ENCODE assay signal across 8 cellular contexts in genomic region chr17:65099941-65100315, GRCh38. TPM values are rescaled to one million over a fixed set of nuclear protein-coding genes. Genes with fewer than 3 reads are reported as not detected.
A peak's percentile ranks its signal among the peaks of the same experiment; 100 is the strongest.
DNase-seq lines count a peak whose midpoint lies in the region; ATAC-seq and TF ChIP-seq lines count a peak whose summit lies in the region.

No MANE protein-coding gene starts in this region.

- H3K4me3 ChIP-seq in GM12864 (ENCODE audit: low read depth, low read length): peak overlapping the region; percentile 49
- H3K4me3 ChIP-seq in ectodermal cell (ENCODE audit: insufficient read depth, low read depth, low read length): peak overlapping the region; percentile 16
- peak overlapping the region; percentile 78 for H3K4me3 ChIP-seq in naive thymus-derived CD4-positive, alpha-beta T cell (ENCODE audit: low read length)

- H3K4me3 Mint-ChIP-seq in activated CD4-positive, alpha-beta T cell treated with anti-CD3 and anti-CD28 coated beads, Interleukin-2, amount 10 ng/mL, durations not matched to agents 24 days and 14 days: peak overlapping the region; percentile 91
- peak overlapping the region; percentile 77 to 92 (median 87) for H3K4me3 Mint-ChIP-seq in naive thymus-derived CD4-positive, alpha-beta T cell

- H3K4me1 Mint-ChIP-seq in activated CD4-positive, alpha-beta T cell treated with anti-CD3 and anti-CD28 coated beads, Interleukin-2, amount 10 ng/mL, durations not matched to agents 24 days and 14 days: peaks cover 21% of the 10 kb centered on the region
- H3K4me1 Mint-ChIP-seq in naive thymus-derived CD4-positive, alpha-beta T cell: peaks cover 5 to 20% (median 17%) of the 10 kb centered on the region in 7 donors

- H3K36me3 Mint-ChIP-seq in activated CD4-positive, alpha-beta T cell treated with anti-CD3 and anti-CD28 coated beads, Interleukin-2, amount 10 ng/mL, durations not matched to agents 24 days and 14 days (ENCODE audit: low read depth): no peaks in the 10 kb centered on the region
- peaks cover 0 to 3% (median 0%) of the 10 kb centered on the region in 5 donors for H3K36me3 Mint-ChIP-seq in naive thymus-derived CD4-positive, alpha-beta T cell

- intact Hi-C loops in activated CD4-positive, alpha-beta T cell treated with anti-CD3 and anti-CD28 coated beads, Interleukin-2, amount 10 ng/mL, durations not matched to agents 24 days and 14 days (cut with micrococcal nuclease): loop anchor here (1.0 to 5.0 kb wide), 6 partner anchors 23 to 126 kb away; partner anchors contain the start of gene RGS9
- intact Hi-C loops in naive thymus-derived CD4-positive, alpha-beta T cell (cut with micrococcal nuclease): loop anchor here (1.0 to 5.0 kb wide), 16 partner anchors 23 to 323 kb away; partner anchors contain the start of genes RGS9 (in 2 of the 2) and GNA13 (in 1 of the 2)

- no peaks in the 10 kb centered on the region for H3K9me3 ChIP-seq in ectodermal cell (ENCODE audit: control insufficient read depth, low read length)
- no peaks in the 10 kb centered on the region for H3K9me3 ChIP-seq in naive thymus-derived CD4-positive, alpha-beta T cell (ENCODE audit: control insufficient read depth in 2 of 3, low read length in 3 of 3)

- no peaks in the 10 kb centered on the region for H3K4me1 ChIP-seq in ectodermal cell (ENCODE audit: control insufficient read depth, insufficient read depth, low read length)
- H3K4me1 ChIP-seq in naive thymus-derived CD4-positive, alpha-beta T cell (ENCODE audit: control insufficient read depth in 2 of 2, insufficient read depth in 2 of 2, low read length in 2 of 2): peaks cover 6 to 10% of the 10 kb centered on the region in 2 donors

- no peaks in the 10 kb centered on the region for H3K27me3 ChIP-seq in ectodermal cell (ENCODE audit: control insufficient read depth, insufficient read depth, low read length, poor library complexity, severe bottlenecking)
- no peaks in the 10 kb centered on the region for H3K27me3 ChIP-seq in naive thymus-derived CD4-positive, alpha-beta T cell (ENCODE audit: control insufficient read depth in 2 of 2, insufficient read depth in 2 of 2, low read length in 2 of 2)

- 82 to 85% methylated on average over 5 of the region's 5 CpGs for WGBS in ectodermal cell, 2 experiments

- H3K27me3 Mint-ChIP-seq in activated CD4-positive, alpha-beta T cell treated with anti-CD3 and anti-CD28 coated beads, Interleukin-2, amount 10 ng/mL, durations not matched to agents 24 days and 14 days: peaks cover 15% of the 10 kb centered on the region
- peaks cover 0 to 15% (median 0%) of the 10 kb centered on the region in 5 donors for H3K27me3 Mint-ChIP-seq in naive thymus-derived CD4-positive, alpha-beta T cell

- peak; percentile 71 for ATAC-seq in GM21723 (IDR thresholded peaks at IDR 0.05; ENCODE audit: unreplicated experiment)
- peak; percentile 44 for ATAC-seq in naive thymus-derived CD4-positive, alpha-beta T cell

- no peak for TF ChIP-seq CTCF in GM12864 (IDR thresholded peaks at IDR 0.05; ENCODE audit: low read depth, low read length, missing control alignments)

- H3K27ac Mint-ChIP-seq in activated CD4-positive, alpha-beta T cell treated with anti-CD3 and anti-CD28 coated beads, Interleukin-2, amount 10 ng/mL, durations not matched to agents 24 days and 14 days: peak overlapping the region; percentile 95
- peak overlapping the region; percentile 62 to 94 (median 81) for H3K27ac Mint-ChIP-seq in naive thymus-derived CD4-positive, alpha-beta T cell

- H3K27ac ChIP-seq in ectodermal cell (ENCODE audit: insufficient read depth, low read depth, low read length, poor library complexity, severe bottlenecking): no peak overlapping the region
- peak overlapping the region; percentile 66 for H3K27ac ChIP-seq in naive thymus-derived CD4-positive, alpha-beta T cell (ENCODE audit: low read depth, low read length)

- no peaks in the 10 kb centered on the region for H3K36me3 ChIP-seq in ectodermal cell (ENCODE audit: control insufficient read depth, insufficient read depth, low read length)
- no peaks in the 10 kb centered on the region for H3K36me3 ChIP-seq in naive thymus-derived CD4-positive, alpha-beta T cell (ENCODE audit: control insufficient read depth in 2 of 3, insufficient read depth in 3 of 3, low read length in 3 of 3)

- CTCF ChIA-PET in naive thymus-derived CD4-positive, alpha-beta T cell (lab: Charles Lee): interaction anchor here (0.6 to 2.9 kb wide), 6 partner anchors 125 to 1077 kb away, joined by 3 to 25 read pairs (median 5); no protein-coding TSS in a partner anchor

- DNase-seq in GM12864 (ENCODE audit: low read depth): peak; percentile 80
- peak; percentile 35 for DNase-seq in HuH-7.5 (ENCODE audit: low spot score)
- peak; percentile 88 for DNase-seq in activated CD4-positive, alpha-beta T cell treated with anti-CD3 and anti-CD28 coated beads, Interleukin-2, amount 10 ng/mL, durations not matched to agents 24 days and 14 days
- peak in 7 of 9 donors; percentile 14 to 77 (median 44) for DNase-seq in naive thymus-derived CD4-positive, alpha-beta T cell
- DNase-seq in stimulated activated naive CD4-positive, alpha-beta T cell treated with Interleukin-2 at 50 U/mL for 16 hours (lab: John Stamatoyannopoulos, UW): peak; percentile 86
- DNase-seq in globus pallidus (ENCODE audit: low spot score): no peak

- no peaks in the 10 kb centered on the region for H3K9me3 Mint-ChIP-seq in activated CD4-positive, alpha-beta T cell treated with anti-CD3 and anti-CD28 coated beads, Interleukin-2, amount 10 ng/mL, durations not matched to agents 24 days and 14 days
- no peaks in the 10 kb centered on the region for H3K9me3 Mint-ChIP-seq in naive thymus-derived CD4-positive, alpha-beta T cell

- POLR2A ChIA-PET in naive thymus-derived CD4-positive, alpha-beta T cell (lab: Charles Lee): interaction anchor here (0.6 to 2.8 kb wide), 7 partner anchors 11 to 138 kb away, joined by 3 to 12 read pairs (median 5); partner anchors contain the start of gene GNA13

RNA-seq across cellular contexts. Expression of gene RGS9, which starts 37.2 kb away (rescaled TPM):
- total RNA-seq in activated CD4-positive, alpha-beta T cell treated with anti-CD3 and anti-CD28 coated beads, Interleukin-2, amount 10 ng/mL, durations not matched to agents 24 days and 14 days: 2.2 and 3.1 TPM in 2 replicates
- 5.8 TPM for polyA plus RNA-seq in ectodermal cell (2013, experiment 1 of 4)
- 4.0 TPM for polyA plus RNA-seq in ectodermal cell (2013, experiment 2 of 4)
- polyA plus RNA-seq in ectodermal cell (2013, experiment 3 of 4): 4.3 TPM
- polyA plus RNA-seq in ectodermal cell (2013, experiment 4 of 4): 4.6 TPM
- 1 to 10 TPM in 2 of 5 experiments, under 1 TPM in 3; 0.32 to 3.9 (median 0.81) TPM for total RNA-seq in naive thymus-derived CD4-positive, alpha-beta T cell
- polyA plus RNA-seq in naive thymus-derived CD4-positive, alpha-beta T cell: not detected

RNA-seq across cellular contexts. Expression of gene GNA13, which starts 43.4 kb away (rescaled TPM):
- total RNA-seq in activated CD4-positive, alpha-beta T cell treated with anti-CD3 and anti-CD28 coated beads, Interleukin-2, amount 10 ng/mL, durations not matched to agents 24 days and 14 days: 51.1 and 52.3 TPM in 2 replicates
- polyA plus RNA-seq in ectodermal cell (2013, experiment 1 of 4): 54.0 TPM
- polyA plus RNA-seq in ectodermal cell (2013, experiment 2 of 4): 57.2 TPM
- polyA plus RNA-seq in ectodermal cell (2013, experiment 3 of 4): 48.4 TPM
- polyA plus RNA-seq in ectodermal cell (2013, experiment 4 of 4): 49.9 TPM
- total RNA-seq in naive thymus-derived CD4-positive, alpha-beta T cell: 100 to 1,000 TPM in 1 of 5 experiments, 10 to 100 TPM in 4; 74.1 to 102 (median 78.7) TPM
- 10 to 100 TPM; 29.8 to 30.2 TPM for polyA plus RNA-seq in naive thymus-derived CD4-positive, alpha-beta T cell

Comparison
In these comparisons a context has a peak if more than half of its experiments do, and no peak if none do; other contexts are left out.
1. H3K4me3 ChIP-seq: peak in every context shown above with its lines; median percentile 78 in naive thymus-derived CD4-positive, alpha-beta T cell; 49 in GM12864; 16 in ectodermal cell.